In the genomic region with DNA sequence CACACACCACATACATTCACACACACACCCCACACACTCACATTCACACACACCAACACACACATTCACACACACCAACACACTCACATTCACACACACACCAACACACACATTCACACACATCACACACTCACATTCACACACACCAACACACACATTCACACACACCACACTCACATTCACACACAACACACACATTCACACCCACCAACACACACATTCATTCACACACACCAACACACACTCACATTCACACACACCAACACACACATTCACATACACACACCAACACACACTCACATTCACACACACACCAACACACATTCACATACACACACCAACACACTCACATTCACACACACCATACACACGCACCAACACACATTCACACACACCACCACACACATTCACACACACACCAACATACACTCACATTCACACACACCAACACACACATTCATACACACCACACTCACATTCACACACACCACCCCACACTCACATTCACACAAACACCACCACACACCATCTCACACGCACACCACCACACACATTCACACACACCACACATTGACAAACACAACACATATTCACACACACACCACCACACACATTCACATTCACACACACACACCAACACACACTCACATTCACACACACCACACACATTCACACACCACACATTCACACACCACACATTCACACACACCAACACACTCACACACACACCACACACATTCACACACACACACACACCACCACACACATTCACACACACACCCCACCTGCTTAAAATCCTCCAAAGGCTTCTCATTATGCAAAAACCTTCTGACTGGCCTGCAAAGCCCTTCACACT, we compare ENCODE assay signal across 2 cellular contexts.
TF ChIP-seq lines count a peak whose summit lies in the region.

No MANE protein-coding gene starts in this region.

TF ChIP-seq in GM12891, 5 proteins besides CTCF, POLR2A, EP300 and RAD21:
- TF ChIP-seq PAX5 (IDR thresholded peaks at IDR 0.05; ENCODE audit: insufficient read depth, low read length, severe bottlenecking) (no peak), POLR2AphosphoS5 (IDR thresholded peaks at IDR 0.05; ENCODE audit: low read depth, low read length) (no peak), SPI1 (IDR thresholded peaks at IDR 0.05; ENCODE audit: low read depth, low read length) (no peak), POU2F2 (IDR thresholded peaks at IDR 0.05; ENCODE audit: low read depth, low read length) (no peak), TAF1 (IDR thresholded peaks at IDR 0.05; ENCODE audit: low read depth, low read length) (no peak)
TF ChIP-seq in GM12891: peak in this region for 0.

TF ChIP-seq in H1, 55 proteins besides CTCF, POLR2A, EP300 and RAD21:
- TF ChIP-seq RBBP5 (IDR thresholded peaks at IDR 0.05; ENCODE audit: borderline replicate concordance, low read depth, low read length) (no peak), RNF2 (IDR thresholded peaks at IDR 0.05; ENCODE audit: borderline replicate concordance, low read depth, low read length, missing control alignments, poor library complexity, severe bottlenecking) (peak; percentile 18)
